In the genomic region with DNA sequence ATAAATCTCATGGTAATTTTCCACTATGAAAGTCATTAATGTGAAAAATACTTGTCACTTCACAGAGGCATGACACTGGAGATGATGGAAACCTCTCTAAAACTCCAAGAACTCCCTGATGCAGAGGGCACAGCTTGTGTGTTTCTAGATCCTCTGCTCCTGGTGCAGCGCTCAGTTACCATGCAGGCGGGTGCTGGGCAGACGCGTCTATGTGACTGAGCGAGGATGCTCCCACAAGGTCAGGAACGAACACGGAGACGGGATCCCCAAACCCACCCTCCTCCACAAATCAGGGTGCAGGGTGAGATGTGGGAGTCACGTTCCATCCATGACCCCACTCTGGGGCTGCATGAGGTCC, we compare ENCODE assay signal across 24 cellular contexts.
DNase-seq lines count a peak whose midpoint lies in the region; ATAC-seq, FAIRE-seq and TF ChIP-seq lines count a peak whose summit lies in the region.
"Had no signal": no experiment of that assay in that cellular context is flagged by ENCODE, and none has a peak within 500 bp of the region (broad histone marks: within the 10 kb centered on the region; RNA-seq: fewer than 3 reads in every experiment).

No MANE protein-coding gene starts in this region.

- H3K4me1 ChIP-seq in kidney (ENCODE audit: control insufficient read depth in 1 of 2, insufficient read depth in 1 of 2, low read depth in 1 of 2, low read length in 2 of 2): peaks cover 14 to 27% of the 10 kb centered on the region in 2 donors

- no peak for TF ChIP-seq CTCF in kidney (IDR thresholded peaks at IDR 0.05; ENCODE audit: borderline replicate concordance, extremely low read depth, insufficient read depth)
- no peak for TF ChIP-seq CTCF in neural crest cell (conservative IDR thresholded peaks at IDR 0.05)

- CTCF ChIA-PET in activated CD4-positive, alpha-beta T cell treated with anti-CD3 and anti-CD28 coated beads, Interleukin-2, amount 10 ng/mL, durations not matched to agents 7 days and 5 days (lab: Charles Lee): interaction anchor here (1.0 to 2.2 kb wide), 2 partner anchors 9 kb away, joined by 3 to 8 read pairs; no protein-coding TSS in a partner anchor
- CTCF ChIA-PET in T-cell (lab: Charles Lee): no interaction called here

- ATAC-seq in T-cell (replicated peaks in 1 of 4) (no peak), HG02970 (IDR thresholded peaks at IDR 0.05; ENCODE audit: low FRiP score, unreplicated experiment) (no peak)
- ATAC-seq: GM23338, K562 had no signal

- DNase-seq in activated CD4-positive, alpha-beta T cell treated with anti-CD3 and anti-CD28 coated beads, Interleukin-2, amount 10 ng/mL, durations not matched to agents 7 days and 5 days: no peak
- no peak for DNase-seq in activated CD4-positive, alpha-beta T cell treated with anti-CD3 and anti-CD28 coated beads, Interleukin-2, amount 50 U/mL, for 4 hours
- DNase-seq in T-cell: no peak
- peak; percentile 52 for DNase-seq in kidney
- DNase-seq in neural crest cell (ENCODE audit: low read depth, low spot score): no peak
- no peak for DNase-seq in SKM-1 treated with dmso at 0.1 percent for 144 hours (lab: John Stamatoyannopoulos, UW; ENCODE audit: unreplicated experiment)
- no peak for DNase-seq in hepatic stellate cell (ENCODE audit: low spot score)
- DNase-seq: 8988T; Calu3; CD4-positive, CD25-positive, alpha-beta regulatory T cell; HCEC 1CT; MV-4-11; NCI-H187; NCI-H2107; NCI-H2227 treated with DMSO at 0.1 percent for 48 hours; NCI-H510A treated with DMSO at 0.1 percent for 48 hours; NCI-H82; PC-9 had no signal

- intact Hi-C loops in kidney (cut with DNase I): no loop called here

- H3K9ac ChIP-seq in kidney (ENCODE audit: low read length in 2 of 2): no peak overlapping the region

- H3K27ac Mint-ChIP-seq in activated CD4-positive, alpha-beta T cell treated with anti-CD3 and anti-CD28 coated beads, Interleukin-2, amount 10 ng/mL, durations not matched to agents 7 days and 5 days: peak overlapping the region; percentile 31
- H3K27ac Mint-ChIP-seq in T-cell: peak overlapping the region; percentile 36 to 80
- H3K27ac Mint-ChIP-seq in neural crest cell (ENCODE audit: unreplicated experiment): peak overlapping the region; percentile 75

- peaks cover 3 to 9% of the 10 kb centered on the region in 2 donors for H3K36me3 ChIP-seq in kidney (ENCODE audit: control insufficient read depth in 1 of 2, insufficient read depth in 2 of 2, low read length in 2 of 2)

- no peak for FAIRE-seq in kidney (lab: Jason Lieb, UNC)
- FAIRE-seq: GM12892, GM18507, K562 had no signal

- no peaks in the 10 kb centered on the region for H3K9me3 ChIP-seq in kidney (ENCODE audit: control insufficient read depth in 1 of 2, low read length in 2 of 2)

- H3K27me3 Mint-ChIP-seq in activated CD4-positive, alpha-beta T cell treated with anti-CD3 and anti-CD28 coated beads, Interleukin-2, amount 10 ng/mL, durations not matched to agents 7 days and 5 days: no peaks in the 10 kb centered on the region
- H3K27me3 Mint-ChIP-seq in T-cell (no peaks in the 10 kb centered on the region), neural crest cell (ENCODE audit: low read depth) (no peaks in the 10 kb centered on the region)
- H3K27me3 Mint-ChIP-seq: B cell; CD4-positive, CD25-positive, alpha-beta regulatory T cell had no signal

- no peaks in the 10 kb centered on the region for H3K9me3 Mint-ChIP-seq in activated CD4-positive, alpha-beta T cell treated with anti-CD3 and anti-CD28 coated beads, Interleukin-2, amount 10 ng/mL, durations not matched to agents 7 days and 5 days
- H3K9me3 Mint-ChIP-seq in T-cell (no peaks in the 10 kb centered on the region), neural crest cell (no peaks in the 10 kb centered on the region)
- H3K9me3 Mint-ChIP-seq: CD4-positive, CD25-positive, alpha-beta regulatory T cell; GM23338 had no signal

- peaks cover 66% of the 10 kb centered on the region for H3K36me3 Mint-ChIP-seq in activated CD4-positive, alpha-beta T cell treated with anti-CD3 and anti-CD28 coated beads, Interleukin-2, amount 10 ng/mL, durations not matched to agents 7 days and 5 days (ENCODE audit: low read depth)
- H3K36me3 Mint-ChIP-seq in T-cell: peaks cover 40% of the 10 kb centered on the region
- H3K36me3 Mint-ChIP-seq in neural crest cell (ENCODE audit: low read depth): peaks cover 4% of the 10 kb centered on the region

- H3K4me3 Mint-ChIP-seq in activated CD4-positive, alpha-beta T cell treated with anti-CD3 and anti-CD28 coated beads, Interleukin-2, amount 10 ng/mL, durations not matched to agents 7 days and 5 days: no peak overlapping the region
- H3K4me3 Mint-ChIP-seq in T-cell (no peak overlapping the region), neural crest cell (no peak overlapping the region)
- H3K4me3 Mint-ChIP-seq: B cell; CD4-positive, CD25-positive, alpha-beta regulatory T cell; GM23338 had no signal

- H3K4me3 ChIP-seq in kidney (ENCODE audit: low read length in 2 of 2): no peak overlapping the region
- H3K4me3 ChIP-seq: GM23338, K562, PC-9 had no signal

- H3K4me1 Mint-ChIP-seq in activated CD4-positive, alpha-beta T cell treated with anti-CD3 and anti-CD28 coated beads, Interleukin-2, amount 10 ng/mL, durations not matched to agents 7 days and 5 days: peaks cover 33% of the 10 kb centered on the region
- H3K4me1 Mint-ChIP-seq in T-cell (peaks cover 43 to 44% (median 43%) of the 10 kb centered on the region in 3 donors), neural crest cell (peaks cover 12% of the 10 kb centered on the region)
- H3K4me1 Mint-ChIP-seq: GM23338 had no signal

- no peak overlapping the region for H3K27ac ChIP-seq in kidney (ENCODE audit: low read depth in 2 of 2, low read length in 2 of 2)
- H3K27ac ChIP-seq: PC-9 had no signal

- POLR2A ChIA-PET in activated CD4-positive, alpha-beta T cell treated with anti-CD3 and anti-CD28 coated beads, Interleukin-2, amount 10 ng/mL, durations not matched to agents 7 days and 5 days (lab: Charles Lee): no interaction called here
- POLR2A ChIA-PET in T-cell (lab: Charles Lee): no interaction called here
